ENCODE assay signal across 26 cellular contexts in genomic region chr1:173248247-173248940, GRCh38.
"Had no signal": no experiment of that assay in that cellular context is flagged by ENCODE, and none has a peak within 500 bp of the region (broad histone marks: within the 10 kb centered on the region; RNA-seq: fewer than 3 reads in every experiment).

No MANE protein-coding gene starts in this region.

- H3K27me3 Mint-ChIP-seq: activated naive CD4-positive, alpha-beta T cell treated with anti-CD3 and anti-CD28 coated beads, Interleukin-2, amount 50 U/mL, for 24 hours had no signal

- H3K36me3 ChIP-seq: breast epithelium, SJSA1 had no signal

- H3K4me1 ChIP-seq: breast epithelium, SJSA1 had no signal

- H3K4me3 ChIP-seq: breast epithelium, SJSA1 had no signal

- H3K4me1 Mint-ChIP-seq: activated naive CD4-positive, alpha-beta T cell treated with anti-CD3 and anti-CD28 coated beads, Interleukin-2, amount 50 U/mL, for 24 hours; WTC11 had no signal

- H3K4me3 Mint-ChIP-seq: activated CD8-positive, alpha-beta T cell treated with anti-CD3 and anti-CD28 coated beads, Interleukin-2, amount 10 ng/mL, durations not matched to agents 7 days and 5 days; activated naive CD4-positive, alpha-beta T cell treated with anti-CD3 and anti-CD28 coated beads, Interleukin-2, amount 50 U/mL, for 24 hours; T-helper 1 cell treated with Interleukin-12 subunit alpha and Interleukin-12 subunit beta and Interleukin-4 antibody, amounts not matched to agents 30 μg/mL and 1 μg/mL, for 36 hours; WTC11 had no signal

- H3K27me3 ChIP-seq: breast epithelium, SJSA1 had no signal

- ATAC-seq: activated CD8-positive, alpha-beta T cell treated with anti-CD3 and anti-CD28 coated beads, Interleukin-2, amount 10 ng/mL, durations not matched to agents 7 days and 5 days; Panc1; SK-N-SH treated with all-trans-retinoic acid at 6 μM for 48 hours; WTC11 had no signal

- H3K27ac Mint-ChIP-seq: activated CD8-positive, alpha-beta T cell treated with anti-CD3 and anti-CD28 coated beads, Interleukin-2, amount 10 ng/mL, durations not matched to agents 7 days and 5 days; activated naive CD4-positive, alpha-beta T cell treated with anti-CD3 and anti-CD28 coated beads, Interleukin-2, amount 50 U/mL, for 24 hours; T-helper 1 cell treated with Interleukin-12 subunit alpha and Interleukin-12 subunit beta and Interleukin-4 antibody, amounts not matched to agents 30 μg/mL and 1 μg/mL, for 36 hours; WTC11 had no signal

- H3K27ac ChIP-seq: breast epithelium, RWPE1, SJSA1 had no signal

- DNase-seq: activated CD4-positive, alpha-beta T cell treated with anti-CD3 and anti-CD28 coated beads for 48 hours; activated CD4-positive, alpha-beta T cell treated with anti-CD3 and anti-CD28 coated beads, Interleukin-2, amount 50 U/mL, for 4 hours; activated CD4-positive, CD25-positive, alpha-beta regulatory T cell treated with anti-CD3 and anti-CD28 coated beads, Interleukin-2, amount 50 U/mL, for 72 hours; activated CD8-positive, alpha-beta memory T cell treated with anti-CD3 and anti-CD28 coated beads, Interleukin-2, amount 50 U/mL, for 48 hours; activated CD8-positive, alpha-beta T cell treated with anti-CD3 and anti-CD28 coated beads, Interleukin-2, amount 10 ng/mL, durations not matched to agents 7 days and 5 days; activated T-cell treated with anti-CD3 and anti-CD28 coated beads, Interleukin-2, amount 50 U/mL, for 1 hour; aorta; central memory CD4-positive, alpha-beta T cell; Karpas-422; NCI-H1048; NCI-H1417 treated with DMSO at 0.1 percent for 48 hours; NCI-H1694; NCI-H2029; NCI-H2107; NCI-H526; NCI-H774; NK-92 treated with Interleukin-12 subunit alpha and Interleukin-12 subunit beta, amount 100 ng/mL, for 24 hours; Right ventricle myocardium superior had no signal
